ENCODE assay signal across 14 cellular contexts in the genomic region with DNA sequence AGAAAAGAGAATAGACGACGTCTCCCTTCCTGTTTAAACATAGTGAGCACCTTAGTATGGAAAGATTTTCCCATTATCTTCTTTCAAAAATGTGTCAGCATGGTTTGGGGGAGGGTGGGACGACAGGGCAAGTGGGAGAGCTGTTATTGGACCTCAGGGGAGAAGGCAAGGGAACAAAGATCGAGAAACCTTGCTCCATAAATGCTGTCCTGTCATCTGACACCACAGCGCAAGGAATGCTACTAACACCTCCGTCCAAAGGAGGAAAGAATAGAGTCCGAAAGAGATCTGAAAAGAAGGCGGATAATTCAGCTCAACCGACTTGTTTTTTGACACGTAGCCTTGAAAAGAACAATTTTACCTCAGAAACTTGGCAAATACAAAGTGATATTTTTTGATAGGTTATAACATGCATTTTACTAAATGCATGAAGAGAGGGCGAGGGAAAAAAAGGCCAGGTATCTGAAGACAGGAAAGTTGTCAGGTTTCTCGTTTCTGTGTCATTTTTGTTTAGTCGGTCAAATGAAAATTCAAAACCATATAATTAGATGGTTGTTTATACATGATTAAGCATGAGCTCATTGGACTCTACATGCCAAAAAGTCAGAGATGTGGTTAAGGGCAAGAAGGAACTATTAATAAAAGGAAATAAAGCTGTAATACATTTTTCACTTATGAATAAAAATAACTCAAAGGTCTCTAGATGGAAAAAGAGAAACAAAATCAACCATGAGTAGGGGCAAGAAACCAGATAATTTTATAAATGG.
DNase-seq lines count a peak whose midpoint lies in the region; ATAC-seq and TF ChIP-seq lines count a peak whose summit lies in the region.
"Had no signal": no experiment of that assay in that cellular context is flagged by ENCODE, and none has a peak within 500 bp of the region (broad histone marks: within the 10 kb centered on the region; RNA-seq: fewer than 3 reads in every experiment).

No MANE protein-coding gene starts in this region.

- H3K9me3 Mint-ChIP-seq in progenitor cell of endocrine pancreas (ENCODE audit: low read depth), result no peaks in the 10 kb centered on the region

- no peaks in the 10 kb centered on the region for H4K20me1 ChIP-seq in fibroblast of lung (ENCODE audit: control insufficient read depth, extremely low read depth, insufficient read depth, low read length)

- no peak overlapping the region for H2AFZ ChIP-seq in fibroblast of lung (ENCODE audit: low read length)

- H3K27me3 Mint-ChIP-seq in progenitor cell of endocrine pancreas, result no peaks in the 10 kb centered on the region

- peaks cover 55% of the 10 kb centered on the region for H3K4me1 Mint-ChIP-seq in progenitor cell of endocrine pancreas (ENCODE audit: low read depth)

- peak overlapping the region; percentile 90 for H3K27ac Mint-ChIP-seq in progenitor cell of endocrine pancreas

- no peaks in the 10 kb centered on the region for H3K9me3 ChIP-seq in RWPE2 (ENCODE audit: severe bottlenecking)
- no peaks in the 10 kb centered on the region for H3K9me3 ChIP-seq in fibroblast of lung (ENCODE audit: control insufficient read depth, insufficient read depth, low read depth, low read length)

- H3K9ac ChIP-seq in fibroblast of lung (ENCODE audit: insufficient read depth, low read length), result no peak overlapping the region

- peaks cover 2% of the 10 kb centered on the region for H3K36me3 Mint-ChIP-seq in progenitor cell of endocrine pancreas (ENCODE audit: insufficient read depth)

- H3K4me1 ChIP-seq in RWPE2 (ENCODE audit: insufficient read depth, poor library complexity, severe bottlenecking), result peaks cover 11% of the 10 kb centered on the region
- peaks cover 25% of the 10 kb centered on the region for H3K4me1 ChIP-seq in fibroblast of lung (ENCODE audit: control insufficient read depth, extremely low read depth, insufficient read depth, low read length)

- TF ChIP-seq CTCF in RWPE2 (IDR thresholded peaks at IDR 0.05; ENCODE audit: poor library complexity, severe bottlenecking) (no peak), fibroblast of lung (conservative IDR thresholded peaks at IDR 0.05 in 1 of 2, IDR thresholded peaks at IDR 0.05 in 1 of 2; ENCODE audit: low read depth in 1 of 2, low read length in 2 of 2) (no peak), progenitor cell of endocrine pancreas (IDR thresholded peaks at IDR 0.05; ENCODE audit: unreplicated experiment) (no peak)

- H3K4me3 ChIP-seq in RWPE2 (ENCODE audit: severe bottlenecking) (no peak overlapping the region), fibroblast of lung (replicated peaks in 1 of 4; ENCODE audit: control extremely low read depth in 1 of 4, insufficient read depth in 1 of 4, low read depth in 3 of 4, low read length in 4 of 4) (peak overlapping the region in 1 of 4 experiments; percentile 32)

- no peaks in the 10 kb centered on the region for H3K36me3 ChIP-seq in RWPE2 (ENCODE audit: low read depth)
- H3K36me3 ChIP-seq in fibroblast of lung (ENCODE audit: control insufficient read depth, insufficient read depth, low read length), result peaks cover 1% of the 10 kb centered on the region

- peak overlapping the region; percentile 95 for H3K4me2 ChIP-seq in fibroblast of lung (ENCODE audit: extremely low read depth, insufficient read depth, low read length)

- no peak overlapping the region for H3K4me3 Mint-ChIP-seq in progenitor cell of endocrine pancreas (ENCODE audit: low read depth)

- DNase-seq in EL (peak; percentile 68), RWPE2 (ENCODE audit: low spot score) (no peak), fibroblast of lung (ENCODE audit: low read depth in 2 of 2) (peak; percentile 82), progenitor cell of endocrine pancreas (ENCODE audit: low spot score, unreplicated experiment) (no peak), NCI-H1092 (lab: John Stamatoyannopoulos, UW) (no peak), NCI-H1694 (lab: John Stamatoyannopoulos, UW) (no peak), OCI-M1 (lab: John Stamatoyannopoulos, UW) (no peak)
- DNase-seq in activated CD4-positive, CD25-positive, alpha-beta regulatory T cell (lab: John Stamatoyannopoulos, UW), result no peak
- DNase-seq: activated CD4-positive, CD25-positive, alpha-beta regulatory T cell treated with anti-CD3 and anti-CD28 coated beads, Interleukin-2, amount 50 U/mL, for 72 hours; activated effector memory CD4-positive, alpha-beta T cell treated with Interleukin-2 at 50 U/mL for 16 hours; COR-L47; dermis blood vessel endothelial cell; NCI-H2029 treated with DMSO at 0.1 percent for 48 hours; SIG-M5 had no signal

- H3K27ac ChIP-seq in RWPE2 (ENCODE audit: poor library complexity, severe bottlenecking) (peak overlapping the region; percentile 70), fibroblast of lung (ENCODE audit: insufficient read depth, low read length) (peak overlapping the region; percentile 86)

- H3K27me3 ChIP-seq in RWPE2 (ENCODE audit: insufficient read depth, poor library complexity, severe bottlenecking), result no peaks in the 10 kb centered on the region
- H3K27me3 ChIP-seq in fibroblast of lung (ENCODE audit: control insufficient read depth, insufficient read depth, low read length), result no peaks in the 10 kb centered on the region

- ATAC-seq in RWPE2 (ENCODE audit: low read depth), result peak; percentile 76

- H3K79me2 ChIP-seq in fibroblast of lung (ENCODE audit: control insufficient read depth, insufficient read depth, low read length), result peaks cover 6% of the 10 kb centered on the region

Comparison
In these comparisons a context has a peak if more than half of its experiments do, and no peak if none do; other contexts are left out.
1. DNase-seq: peak in EL (single experiment) and fibroblast of lung (2 of 2); none in RWPE2 (single experiment), progenitor cell of endocrine pancreas (single experiment), NCI-H1092 (single experiment), NCI-H1694 (single experiment), activated CD4-positive, CD25-positive, alpha-beta regulatory T cell (0 of 4) and OCI-M1 (single experiment).